8 cellular contexts compared by ENCODE assay signal in genomic region chr19:4968462-4969291, GRCh38. TPM values are rescaled to one million over a fixed set of nuclear protein-coding genes. Genes with fewer than 3 reads are reported as not detected.
DNase-seq lines count a peak whose midpoint lies in the region; ATAC-seq and TF ChIP-seq lines count a peak whose summit lies in the region.

TSS of gene KDM4B (plus strand) at chr19:4969113. CDS start at chr19:5032891, 63,778 bp downstream.

- in situ Hi-C loops in GM18951 (cut with MboI; ENCODE audit: low sequenced_read_pairs, unreplicated experiment), result no loop called here

- POLR2A ChIA-PET in activated B cell treated with CpG ODN at 0.5 μM for 24 hours (lab: Charles Lee), result interaction anchor here (0.5 to 3.3 kb wide), 25 partner anchors 8 to 1769 kb away, joined by 3 to 23 read pairs (median 4); partner anchors contain the start of genes CATSPERD, DPP9, FEM1A and GPR108

- H3K27ac Mint-ChIP-seq in activated B cell treated with CpG ODN at 0.5 μM for 24 hours, result peak within 1 kb of the TSS; percentile 88

- peak within 1 kb of the TSS; percentile 88 for H3K4me3 Mint-ChIP-seq in activated B cell treated with CpG ODN at 0.5 μM for 24 hours

- peak; percentile 99 for TF ChIP-seq POLR2A in GM18951 (IDR thresholded peaks at IDR 0.05; ENCODE audit: extremely low read depth, insufficient read depth, insufficient read length)

- intact Hi-C loops in activated B cell treated with CpG ODN at 0.5 μM for 24 hours (cut with micrococcal nuclease), result loop anchor here (1.0 to 2.0 kb wide), 7 partner anchors 9 to 244 kb away; partner anchors contain the start of genes FEM1A and PLIN3

- H3K9me3 Mint-ChIP-seq in activated B cell treated with CpG ODN at 0.5 μM for 24 hours, result no peaks in the 10 kb centered on the region

- no peaks in the 10 kb centered on the region for H3K27me3 Mint-ChIP-seq in activated B cell treated with CpG ODN at 0.5 μM for 24 hours

- peaks cover 5% of the 10 kb centered on the region for H3K36me3 Mint-ChIP-seq in activated B cell treated with CpG ODN at 0.5 μM for 24 hours (ENCODE audit: low read depth)

- H3K27ac ChIP-seq in caudate nucleus (ENCODE audit: low read depth, low read length), result peak within 1 kb of the TSS; percentile 75

- no peak for TF ChIP-seq CTCF in activated B cell treated with CpG ODN at 0.5 μM for 24 hours (IDR thresholded peaks at IDR 0.05)

- peak; percentile 85 for ATAC-seq in HG03196 (IDR thresholded peaks at IDR 0.05; ENCODE audit: unreplicated experiment)
- peak; percentile 89 for ATAC-seq in activated B cell treated with CpG ODN at 0.5 μM for 24 hours (ENCODE audit: low read depth)

- H3K4me1 Mint-ChIP-seq in activated B cell treated with CpG ODN at 0.5 μM for 24 hours, result peaks cover 31% of the 10 kb centered on the region

- CTCF ChIA-PET in activated B cell treated with CpG ODN at 0.5 μM for 24 hours (lab: Charles Lee), result interaction anchor here (0.6 to 1.3 kb wide), 5 partner anchors 9 to 177 kb away, joined by 3 to 5 read pairs (median 3); partner anchors contain the start of gene FEM1A

- DNase-seq in AG08395 (ENCODE audit: low spot score), result peak; percentile 99
- DNase-seq in NCI-H345 (lab: John Stamatoyannopoulos, UW), result peak; percentile 99
- peak; percentile 99 for DNase-seq in activated B cell treated with CpG ODN at 0.5 μM for 24 hours
- DNase-seq in caudate nucleus (lab: John Stamatoyannopoulos, UW), result peak; percentile 87 to 100 (median 99)
- DNase-seq in inferior parietal cortex (ENCODE audit: extremely low spot score), result peak; percentile 98
- peak; percentile 97 for DNase-seq in stimulated activated CD4-positive, alpha-beta T cell treated with anti-CD3 and anti-CD28 coated beads, Interleukin-12 subunit alpha, Interleukin-12 subunit beta, amount 100 ng/mL, for 4 hours

RNA-seq across cellular contexts. Expression of gene KDM4B, which starts in this region (rescaled TPM):
- 76.4 and 88.9 TPM in 2 replicates for total RNA-seq in activated B cell treated with CpG ODN at 0.5 μM for 24 hours

Comparison
In these comparisons a context has a peak if more than half of its experiments do, and no peak if none do; other contexts are left out.
1. Peak in every context shown above with its lines: DNase-seq, ATAC-seq and H3K27ac ChIP-seq.